Comparison of ENCODE assay signal across 8 cellular contexts in genomic region chr17:927611-928461, GRCh38. TPM values are rescaled to one million over a fixed set of nuclear protein-coding genes. Genes with fewer than 3 reads are reported as not detected.
DNase-seq lines count a peak whose midpoint lies in the region; ATAC-seq and TF ChIP-seq lines count a peak whose summit lies in the region.
"Had no signal": no experiment of that assay in that cellular context is flagged by ENCODE, and none has a peak within 500 bp of the region (broad histone marks: within the 10 kb centered on the region; RNA-seq: fewer than 3 reads in every experiment).

No MANE protein-coding gene starts in this region.

- peaks cover 10 to 21% of the 10 kb centered on the region in 2 donors for H3K27me3 Mint-ChIP-seq in T-cell

- no peaks in the 10 kb centered on the region for H3K9me3 ChIP-seq in HCT116 (ENCODE audit: control insufficient read depth in 1 of 2, insufficient read depth in 1 of 2, low read depth in 1 of 2, low read length in 2 of 2)
- H3K9me3 ChIP-seq in skeletal muscle satellite cell (replicated peaks; ENCODE audit: low read length) = no peaks in the 10 kb centered on the region

- no peak for TF ChIP-seq POLR2A in HCT116 (IDR thresholded peaks at IDR 0.05; ENCODE audit: borderline replicate concordance, extremely low read depth, insufficient read depth, insufficient read length)

- CTCF ChIA-PET in HCT116 (lab: Charles Lee) (interaction anchor here (1.1 to 1.4 kb wide), 3 partner anchors 48 to 53 kb away, joined by 3 to 5 read pairs (median 3); partner anchors contain the start of gene NXN), T-cell (lab: Charles Lee) (no interaction called here)

- TF ChIP-seq CTCF in HCT116 (IDR thresholded peaks at IDR 0.05 in 2 of 3, conservative IDR thresholded peaks at IDR 0.05 in 1 of 3; ENCODE audit: borderline replicate concordance in 1 of 3, insufficient read depth in 1 of 3, low read depth in 2 of 3, low read length in 2 of 3) = no peak

- H3K9me2 ChIP-seq in HCT116 (ENCODE audit: insufficient read depth) = no peaks in the 10 kb centered on the region

- no peak overlapping the region for H3K27ac Mint-ChIP-seq in T-cell

- H3K79me2 ChIP-seq in HCT116 (ENCODE audit: insufficient read depth, low read length) = peaks cover 63% of the 10 kb centered on the region

- no peak overlapping the region for H2AFZ ChIP-seq in HCT116 (ENCODE audit: low read depth, low read length, poor library complexity, severe bottlenecking)

- no peaks in the 10 kb centered on the region for H3K36me3 Mint-ChIP-seq in T-cell

- H3K4me1 ChIP-seq in HCT116 (ENCODE audit: control insufficient read depth in 1 of 2, insufficient read depth in 2 of 2, low read length in 2 of 2) = peaks cover 70 to 83% of the 10 kb centered on the region in 2 experiments
- H3K4me1 ChIP-seq in skeletal muscle satellite cell (ENCODE audit: control insufficient read depth, insufficient read depth, low read length) = peaks cover 19% of the 10 kb centered on the region

- POLR2A ChIA-PET in HCT116 (lab: Charles Lee) = interaction anchor here (0.8 to 1.8 kb wide), 3 partner anchors 17 to 41 kb away, joined by 3 to 6 read pairs (median 4); no protein-coding TSS in a partner anchor
- POLR2A ChIA-PET in T-cell (lab: Charles Lee) = no interaction called here

- H3K36me3 ChIP-seq in HCT116 (ENCODE audit: control insufficient read depth in 1 of 2, insufficient read depth in 2 of 2, low read length in 2 of 2) (peaks cover 2 to 3% of the 10 kb centered on the region in 2 experiments; a peak in 1 of 4 replicates), skeletal muscle satellite cell (ENCODE audit: insufficient read depth, low read length) (no peaks in the 10 kb centered on the region)

- intact Hi-C loops in HCT116 (cut with micrococcal nuclease) = no loop called here

- H3K4me2 ChIP-seq in HCT116 (ENCODE audit: low read length) (peak overlapping the region; percentile 71), skeletal muscle satellite cell (ENCODE audit: low read length) (peak overlapping the region; percentile 61)

- RAD21 ChIA-PET in HCT116 (lab: Charles Lee; ENCODE audit: low non-redundant PET in 1 of 2, low total read pairs in 2 of 2, uncharacterized antibody in 2 of 2, unreplicated experiment in 2 of 2) = no interaction called here

- ATAC-seq in HCT116 = peak; percentile 76
- no peak for ATAC-seq in T-cell (replicated peaks in 1 of 4)

- H3K4me3 Mint-ChIP-seq in T-cell = no peak overlapping the region

- no peaks in the 10 kb centered on the region for H3K27me3 ChIP-seq in HCT116 (ENCODE audit: insufficient read depth, low read length)
- peaks cover 3% of the 10 kb centered on the region for H3K27me3 ChIP-seq in skeletal muscle satellite cell (ENCODE audit: control insufficient read depth, insufficient read depth, low read length)

- peak overlapping the region; percentile 15 to 20 for H3K4me3 ChIP-seq in HCT116 (replicated peaks in 1 of 2; ENCODE audit: low read depth in 1 of 2, low read length in 2 of 2)
- H3K4me3 ChIP-seq in skeletal muscle satellite cell (ENCODE audit: low read length) = peak overlapping the region; percentile 44

- no peaks in the 10 kb centered on the region for H4K20me1 ChIP-seq in HCT116 (ENCODE audit: insufficient read depth)

- no peaks in the 10 kb centered on the region for H3K4me1 Mint-ChIP-seq in T-cell

- peak; percentile 76 for DNase-seq in HCT116 (ENCODE audit: low read depth, low spot score)
- DNase-seq in RPMI8226 = peak; percentile 31
- peak; percentile 75 for DNase-seq in fibroblast of the conjunctiva (ENCODE audit: low read depth)
- no peak for DNase-seq in T-cell
- DNase-seq in KG1 (lab: John Stamatoyannopoulos, UW) = no peak
- DNase-seq in caudate nucleus (lab: John Stamatoyannopoulos, UW) = no peak
- DNase-seq: activated CD8-positive, alpha-beta memory T cell treated with anti-CD3 and anti-CD28 coated beads, Interleukin-2, amount 50 U/mL, for 48 hours had no signal

- H3K27ac ChIP-seq in HCT116 (ENCODE audit: low read depth, low read length) (peak overlapping the region; percentile 80), caudate nucleus (ENCODE audit: low read depth, low read length) (no peak overlapping the region)

- peak overlapping the region; percentile 60 for H3K9ac ChIP-seq in HCT116 (ENCODE audit: low read length)
- H3K9ac ChIP-seq in skeletal muscle satellite cell (ENCODE audit: low read depth, low read length) = peak overlapping the region; percentile 43

- BruUV-seq in HCT116 (replicated peaks; lab: Mats Ljungman, UMichigan) = no TSS peak

- no peaks in the 10 kb centered on the region for H3K9me3 Mint-ChIP-seq in T-cell

- TF ChIP-seq RAD21 in HCT116 (IDR thresholded peaks at IDR 0.05; ENCODE audit: low read depth) = peak; percentile 15; the same call in 1 of the 2 replicates

TF ChIP-seq in HCT116, 20 proteins besides CTCF, POLR2A, EP300 and RAD21:
- TF ChIP-seq POLR2AphosphoS5 (IDR thresholded peaks at IDR 0.05; ENCODE audit: low read depth, low read length) = no peak
- no peak; the same call in none of the 2 replicates for TF ChIP-seq JUND (IDR thresholded peaks at IDR 0.05)
- no peak for TF ChIP-seq SRF (IDR thresholded peaks at IDR 0.05; ENCODE audit: low read depth)
- TF ChIP-seq, protein P1, sequence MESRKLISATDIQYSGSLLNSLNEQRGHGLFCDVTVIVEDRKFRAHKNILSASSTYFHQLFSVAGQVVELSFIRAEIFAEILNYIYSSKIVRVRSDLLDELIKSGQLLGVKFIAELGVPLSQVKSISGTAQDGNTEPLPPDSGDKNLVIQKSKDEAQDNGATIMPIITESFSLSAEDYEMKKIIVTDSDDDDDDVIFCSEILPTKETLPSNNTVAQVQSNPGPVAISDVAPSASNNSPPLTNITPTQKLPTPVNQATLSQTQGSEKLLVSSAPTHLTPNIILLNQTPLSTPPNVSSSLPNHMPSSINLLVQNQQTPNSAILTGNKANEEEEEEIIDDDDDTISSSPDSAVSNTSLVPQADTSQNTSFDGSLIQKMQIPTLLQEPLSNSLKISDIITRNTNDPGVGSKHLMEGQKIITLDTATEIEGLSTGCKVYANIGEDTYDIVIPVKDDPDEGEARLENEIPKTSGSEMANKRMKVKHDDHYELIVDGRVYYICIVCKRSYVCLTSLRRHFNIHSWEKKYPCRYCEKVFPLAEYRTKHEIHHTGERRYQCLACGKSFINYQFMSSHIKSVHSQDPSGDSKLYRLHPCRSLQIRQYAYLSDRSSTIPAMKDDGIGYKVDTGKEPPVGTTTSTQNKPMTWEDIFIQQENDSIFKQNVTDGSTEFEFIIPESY (IDR thresholded peaks at IDR 0.05; ENCODE audit: extremely low read depth, insufficient replicate concordance, low read length) = no peak
- no peak for TF ChIP-seq EZH2 (IDR thresholded peaks at IDR 0.05)
- no peak for TF ChIP-seq TCF7L2 (IDR thresholded peaks at IDR 0.05; ENCODE audit: borderline replicate concordance, extremely low read depth, insufficient read depth, insufficient read length)
- TF ChIP-seq ZNF274 (IDR thresholded peaks at IDR 0.05; ENCODE audit: low read depth, low read length) = no peak
- peak; percentile 35; the same call in 1 of the 2 replicates for TF ChIP-seq CBX3 (IDR thresholded peaks at IDR 0.05; ENCODE audit: low read depth)
- peak; percentile 59 for TF ChIP-seq FOSL1 (IDR thresholded peaks at IDR 0.05; ENCODE audit: low read depth)
- TF ChIP-seq SP1 (IDR thresholded peaks at IDR 0.05; ENCODE audit: low read depth) = peak; percentile 51
- TF ChIP-seq ELF1 (IDR thresholded peaks at IDR 0.05; ENCODE audit: borderline replicate concordance, low read depth) = no peak
- peak; percentile 18; the same call in 1 of the 2 replicates for TF ChIP-seq SIN3A (IDR thresholded peaks at IDR 0.05; ENCODE audit: low read depth)
- peak; percentile 34; the same call in 1 of the 2 replicates for TF ChIP-seq EGR1 (IDR thresholded peaks at IDR 0.05; ENCODE audit: low read depth)
- no peak for TF ChIP-seq ATF3 (IDR thresholded peaks at IDR 0.05)
- TF ChIP-seq CEBPB (IDR thresholded peaks at IDR 0.05; ENCODE audit: low read depth) = peak; percentile 81
- peak; percentile 72 for TF ChIP-seq MAX (IDR thresholded peaks at IDR 0.05)
- TF ChIP-seq EZH2phosphoT487 (IDR thresholded peaks at IDR 0.05; ENCODE audit: borderline replicate concordance) = no peak
TF ChIP-seq in HCT116: peak in this region for 7.

RNA-seq across cellular contexts. Expression of gene NXN, which starts 51.7 kb away (rescaled TPM):
- total RNA-seq in HCT116 (2021; ENCODE audit: unreplicated experiment) (83.7 TPM), T-cell (1 to 10 TPM in 2 of 5 donors, under 1 TPM in 3; 0.56 to 1.3 (median 0.96) TPM)
- 60.7 and 64.7 TPM in 2 replicates for polyA plus RNA-seq in HCT116 (2012)
- 1.0 and 3.3 TPM in 2 replicates for total RNA-seq in skeletal muscle satellite cell (2012; rRNA removed)

Comparison
In these comparisons a context has a peak if more than half of its experiments do, and no peak if none do; other contexts are left out.
1. DNase-seq: peak in HCT116 (single experiment), RPMI8226 (single experiment) and fibroblast of the conjunctiva (single experiment); none in T-cell (0 of 34), KG1 (single experiment) and caudate nucleus (0 of 61).
2. RNA of gene NXN, which starts 51.7 kb away (total RNA-seq): 83.7 TPM in HCT116 (single experiment); 0.56 to 1.3 TPM in T-cell; every median in the first group is over 10 times any median in the second.